ENCODE assay signal across 8 cellular contexts in genomic region chr18:11908182-11909080, GRCh38. TPM values are rescaled to one million over a fixed set of nuclear protein-coding genes. Genes with fewer than 3 reads are reported as not detected.
DNase-seq lines count a peak whose midpoint lies in the region; ATAC-seq and TF ChIP-seq lines count a peak whose summit lies in the region.

TSS of gene MPPE1 (minus strand) at chr18:11908317. CDS start at chr18:11897264, 11,053 bp downstream.

- no peaks in the 10 kb centered on the region for H3K27me3 ChIP-seq in CD8-positive, alpha-beta T cell (ENCODE audit: insufficient read depth, low read length)
- no peaks in the 10 kb centered on the region for H3K27me3 ChIP-seq in mesendoderm (ENCODE audit: insufficient read depth, low read length, poor library complexity)

- TF ChIP-seq CTCF in CD8-positive, alpha-beta T cell (IDR thresholded peaks at IDR 0.05), result no peak

- H3K4me1 Mint-ChIP-seq in CD8-positive, alpha-beta T cell (ENCODE audit: low read depth), result peaks cover 36% of the 10 kb centered on the region
- H3K4me1 Mint-ChIP-seq in effector memory CD8-positive, alpha-beta T cell (ENCODE audit: low read depth in 2 of 2), result peaks cover 3 to 18% of the 10 kb centered on the region in 2 donors

- peaks cover 11% of the 10 kb centered on the region for H3K4me1 ChIP-seq in CD8-positive, alpha-beta T cell (ENCODE audit: insufficient read depth, low read length)
- peaks cover 4% of the 10 kb centered on the region for H3K4me1 ChIP-seq in mesendoderm (ENCODE audit: control insufficient read depth, low read depth, low read length)

- no peaks in the 10 kb centered on the region for H3K79me2 ChIP-seq in mesendoderm (ENCODE audit: control insufficient read depth, insufficient read depth, low read length)

- H3K79me1 ChIP-seq in mesendoderm (ENCODE audit: low read length), result no peaks in the 10 kb centered on the region

- peak within 1 kb of the TSS; percentile 86 for H3K18ac ChIP-seq in mesendoderm (ENCODE audit: low read length)

- peak within 1 kb of the TSS; percentile 1 for H4K8ac ChIP-seq in mesendoderm (ENCODE audit: low read depth, low read length)

- peak within 1 kb of the TSS; percentile 92 for H3K9ac ChIP-seq in mesendoderm (ENCODE audit: low read length)

- H3K36me3 ChIP-seq in CD8-positive, alpha-beta T cell (ENCODE audit: insufficient read depth, low read length), result no peaks in the 10 kb centered on the region
- no peaks in the 10 kb centered on the region for H3K36me3 ChIP-seq in mesendoderm (ENCODE audit: control insufficient read depth, insufficient read depth, low read length)

- H3K56ac ChIP-seq in mesendoderm (ENCODE audit: low read length), result peak within 1 kb of the TSS; percentile 95

- no peak within 1 kb of the TSS for H4K5ac ChIP-seq in mesendoderm (ENCODE audit: low read length)

- H2BK5ac ChIP-seq in mesendoderm (ENCODE audit: low read length), result no peak within 1 kb of the TSS

- H3K4me3 Mint-ChIP-seq in CD8-positive, alpha-beta T cell, result peak within 1 kb of the TSS; percentile 96
- peak within 1 kb of the TSS; percentile 91 to 93 for H3K4me3 Mint-ChIP-seq in effector memory CD8-positive, alpha-beta T cell

- H3K4ac ChIP-seq in mesendoderm (ENCODE audit: low read depth, low read length), result peak within 1 kb of the TSS; percentile 83

- no peak within 1 kb of the TSS for H2AK5ac ChIP-seq in mesendoderm (ENCODE audit: low read length)

- H3K9me3 Mint-ChIP-seq in CD8-positive, alpha-beta T cell, result no peaks in the 10 kb centered on the region
- H3K9me3 Mint-ChIP-seq in effector memory CD8-positive, alpha-beta T cell, result no peaks in the 10 kb centered on the region

- no peaks in the 10 kb centered on the region for H3K27me3 Mint-ChIP-seq in CD8-positive, alpha-beta T cell (ENCODE audit: low read depth)
- H3K27me3 Mint-ChIP-seq in effector memory CD8-positive, alpha-beta T cell, result no peaks in the 10 kb centered on the region

- peak; percentile 69 to 91 (median 83) for DNase-seq in CD8-positive, alpha-beta T cell
- DNase-seq in HK-2 (ENCODE audit: unreplicated experiment) (peak; percentile 67), NOMO-1 treated with DMSO at 0.1 percent for 48 hours (lab: John Stamatoyannopoulos, UW; ENCODE audit: unreplicated experiment) (peak; percentile 91), mesendoderm (peak; percentile 93)
- peak; percentile 68 to 72 for DNase-seq in activated CD8-positive, alpha-beta memory T cell treated with anti-CD3 and anti-CD28 coated beads for 4 hours (ENCODE audit: low read depth in 2 of 2)
- peak; percentile 79 to 84 (median 83) for DNase-seq in effector memory CD8-positive, alpha-beta T cell
- DNase-seq in stimulated activated CD8-positive, alpha-beta memory T cell treated with anti-CD3 and anti-CD28 coated beads, Interleukin-15, amount 100 ng/mL, for 1 hour (ENCODE audit: low read depth), result peak; percentile 65

- intact Hi-C loops in CD8-positive, alpha-beta T cell (cut with DNase I, micrococcal nuclease), result loop anchor here (1.0 to 10.0 kb wide), 13 partner anchors 39 to 1996 kb away; partner anchors contain the start of genes AFG3L2 (in 2 of the 2), CHMP1B (in 2 of the 2), IMPA2 (in 2 of the 2) and CEP192 (in 1 of the 2)

- H3K9me3 ChIP-seq in CD8-positive, alpha-beta T cell (ENCODE audit: low read length), result no peaks in the 10 kb centered on the region

- H2BK15ac ChIP-seq in mesendoderm (replicated peaks; ENCODE audit: low read depth), result no peak within 1 kb of the TSS

- no CpG with 5 or more reads among the region's 110 CpGs for WGBS in mesendoderm (ENCODE audit: extremely low coverage, insufficient coverage, low lambda C conversion rate)

- peak within 1 kb of the TSS; percentile 92 for H3K27ac ChIP-seq in CD8-positive, alpha-beta T cell (ENCODE audit: low read depth, low read length)
- peak within 1 kb of the TSS; percentile 87 for H3K27ac ChIP-seq in mesendoderm (ENCODE audit: low read depth, low read length)

- POLR2A ChIA-PET in CD8-positive, alpha-beta T cell (lab: Charles Lee), result interaction anchor here (0.8 to 2.7 kb wide), 4 partner anchors 14 to 73 kb away, joined by 3 to 15 read pairs (median 4); no protein-coding TSS in a partner anchor

- peak within 1 kb of the TSS; percentile 100 for H3K4me3 ChIP-seq in CD8-positive, alpha-beta T cell (ENCODE audit: low read depth, low read length)
- H3K4me3 ChIP-seq in mesendoderm (ENCODE audit: low read length), result peak within 1 kb of the TSS; percentile 74

- ATAC-seq in CD8-positive, alpha-beta T cell, result peak; percentile 90
- peak; percentile 84 for ATAC-seq in GM19452 (IDR thresholded peaks at IDR 0.05; ENCODE audit: unreplicated experiment)
- peak; percentile 89 for ATAC-seq in effector memory CD8-positive, alpha-beta T cell (replicated peaks)

- H3K4me2 ChIP-seq in mesendoderm (ENCODE audit: low read length), result peak within 1 kb of the TSS; percentile 87

- H2BK120ac ChIP-seq in mesendoderm (ENCODE audit: low read depth, low read length), result peak within 1 kb of the TSS; percentile 30

- H3K27ac Mint-ChIP-seq in CD8-positive, alpha-beta T cell, result peak within 1 kb of the TSS; percentile 96
- peak within 1 kb of the TSS; percentile 94 to 97 for H3K27ac Mint-ChIP-seq in effector memory CD8-positive, alpha-beta T cell

- no peak within 1 kb of the TSS for H3K23ac ChIP-seq in mesendoderm (ENCODE audit: low read length)

- CTCF ChIA-PET in CD8-positive, alpha-beta T cell (lab: Charles Lee), result interaction anchor here (1.1 kb wide), 1 partner anchor 30 kb away, joined by 4 read pairs; no protein-coding TSS in a partner anchor

- peaks cover 23% of the 10 kb centered on the region for H3K36me3 Mint-ChIP-seq in CD8-positive, alpha-beta T cell
- H3K36me3 Mint-ChIP-seq in effector memory CD8-positive, alpha-beta T cell (ENCODE audit: insufficient read depth), result peaks cover 18% of the 10 kb centered on the region

RNA-seq across cellular contexts. Expression of gene MPPE1, which starts in this region (rescaled TPM):
- 10 to 100 TPM; 44.0 to 55.1 TPM for total RNA-seq in CD8-positive, alpha-beta T cell
- 6.4 TPM for polyA plus RNA-seq in mesendoderm (2013, experiment 1 of 2)
- polyA plus RNA-seq in mesendoderm (2013, experiment 2 of 2), result 5.0 TPM

Comparison
In these comparisons a context has a peak if more than half of its experiments do, and no peak if none do; other contexts are left out.
1. Peak in every context shown above with its lines: DNase-seq, ATAC-seq, H3K4me3 ChIP-seq and H3K27ac ChIP-seq.